ENCODE assay signal across 17 cellular contexts in genomic region chr1:226631229-226632000, GRCh38.
DNase-seq lines count a peak whose midpoint lies in the region; ATAC-seq, FAIRE-seq and TF ChIP-seq lines count a peak whose summit lies in the region.
"Had no signal": no experiment of that assay in that cellular context is flagged by ENCODE, and none has a peak within 500 bp of the region (broad histone marks: within the 10 kb centered on the region; RNA-seq: fewer than 3 reads in every experiment).

No MANE protein-coding gene starts in this region.

- no peaks in the 10 kb centered on the region for H3K9me3 Mint-ChIP-seq in CD8-positive, alpha-beta T cell
- peaks cover 3% of the 10 kb centered on the region for H3K9me3 Mint-ChIP-seq in endodermal cell

- peak overlapping the region; percentile 66 for H3K27ac ChIP-seq in BLaER1
- H3K27ac ChIP-seq in CD8-positive, alpha-beta T cell (ENCODE audit: low read depth, low read length), result no peak overlapping the region
- H3K27ac ChIP-seq in endodermal cell (ENCODE audit: low read depth, low read length), result no peak overlapping the region
- H3K27ac ChIP-seq: GM23248, right lobe of liver, WERI-Rb-1 had no signal

- peaks cover 65% of the 10 kb centered on the region for H3K36me3 Mint-ChIP-seq in CD8-positive, alpha-beta T cell
- peaks cover 17% of the 10 kb centered on the region for H3K36me3 Mint-ChIP-seq in endodermal cell (ENCODE audit: low read depth)

- H3K9me3 ChIP-seq in BLaER1, result no peaks in the 10 kb centered on the region
- no peaks in the 10 kb centered on the region for H3K9me3 ChIP-seq in CD8-positive, alpha-beta T cell (ENCODE audit: low read length)
- H3K9me3 ChIP-seq in endodermal cell (ENCODE audit: control insufficient read depth, low read length), result peaks cover 6% of the 10 kb centered on the region
- H3K9me3 ChIP-seq: right lobe of liver had no signal

- peak overlapping the region; percentile 42 for H3K27ac Mint-ChIP-seq in CD8-positive, alpha-beta T cell
- H3K27ac Mint-ChIP-seq in endodermal cell, result no peak overlapping the region

- no peaks in the 10 kb centered on the region for H3K27me3 ChIP-seq in BLaER1
- H3K27me3 ChIP-seq in CD8-positive, alpha-beta T cell (ENCODE audit: insufficient read depth, low read length), result no peaks in the 10 kb centered on the region
- H3K27me3 ChIP-seq in endodermal cell (ENCODE audit: control insufficient read depth, insufficient read depth, low read length, poor library complexity, severe bottlenecking), result peaks cover 8% of the 10 kb centered on the region
- H3K27me3 ChIP-seq: right lobe of liver had no signal

- intact Hi-C loops in CD8-positive, alpha-beta T cell (cut with DNase I, micrococcal nuclease), result loop anchor here in 1 of 2 experiments (5.0 kb wide), 1 partner anchor 106 kb away; the partner anchor contains the start of gene ITPKB
- intact Hi-C loops in sciatic nerve (cut with DNase I), result loop anchor here (10.0 kb wide), 1 partner anchor 803 kb away; no protein-coding TSS in a partner anchor

- H3K4me1 ChIP-seq in BLaER1 (peaks cover 72% of the 10 kb centered on the region), endodermal cell (ENCODE audit: control insufficient read depth, insufficient read depth, low read length) (no peaks in the 10 kb centered on the region)
- H3K4me1 ChIP-seq in CD8-positive, alpha-beta T cell (ENCODE audit: insufficient read depth, low read length), result peaks cover 47% of the 10 kb centered on the region

- H3K9ac ChIP-seq in BLaER1 (peak overlapping the region; percentile 21), endodermal cell (ENCODE audit: extremely low read depth, low read length, poor library complexity, severe bottlenecking) (no peak overlapping the region)
- H3K9ac ChIP-seq: GM23248 had no signal

- FAIRE-seq in RCC 7860 (lab: Jason Lieb, UNC), result no peak

- peak overlapping the region; percentile 81 for H3K4me2 ChIP-seq in BLaER1

- 80 to 83% methylated on average over 6 to 10 of the region's 10 CpGs for WGBS in endodermal cell (ENCODE audit: insufficient coverage in 1 of 2, insufficient read length in 1 of 2), 2 experiments

- H3K4me3 ChIP-seq in BLaER1, result no peak overlapping the region
- no peak overlapping the region for H3K4me3 ChIP-seq in CD8-positive, alpha-beta T cell (ENCODE audit: low read depth, low read length)
- H3K4me3 ChIP-seq in endodermal cell (ENCODE audit: low read length), result no peak overlapping the region
- H3K4me3 ChIP-seq: GM23248, right lobe of liver had no signal

- peaks cover 17% of the 10 kb centered on the region; the same call in 1 of the 2 replicates for H4K20me1 ChIP-seq in BLaER1

- no peak overlapping the region for H3K4me3 Mint-ChIP-seq in CD8-positive, alpha-beta T cell
- no peak overlapping the region for H3K4me3 Mint-ChIP-seq in endodermal cell

- CTCF ChIA-PET in CD8-positive, alpha-beta T cell (lab: Charles Lee), result interaction anchor here (0.7 to 11.8 kb wide), 8 partner anchors 12 to 207 kb away, joined by 3 to 218 read pairs (median 6); no protein-coding TSS in a partner anchor

- H3K27me3 Mint-ChIP-seq in CD8-positive, alpha-beta T cell (ENCODE audit: low read depth), result no peaks in the 10 kb centered on the region
- peaks cover 19% of the 10 kb centered on the region for H3K27me3 Mint-ChIP-seq in endodermal cell (ENCODE audit: insufficient read depth)

- no peak for TF ChIP-seq CTCF in CD8-positive, alpha-beta T cell (IDR thresholded peaks at IDR 0.05)
- TF ChIP-seq CTCF in endodermal cell (conservative IDR thresholded peaks at IDR 0.05), result no peak

- peaks cover 54% of the 10 kb centered on the region for H3K4me1 Mint-ChIP-seq in CD8-positive, alpha-beta T cell (ENCODE audit: low read depth)
- H3K4me1 Mint-ChIP-seq in endodermal cell, result no peaks in the 10 kb centered on the region

- ATAC-seq in CD8-positive, alpha-beta T cell, result no peak
- ATAC-seq in sciatic nerve, result no peak
- ATAC-seq in HG02870 (IDR thresholded peaks at IDR 0.05; ENCODE audit: unreplicated experiment), result no peak
- ATAC-seq: right lobe of liver had no signal

- POLR2A ChIA-PET in CD8-positive, alpha-beta T cell (lab: Charles Lee), result interaction anchor here (0.9 to 1.1 kb wide), 2 partner anchors 56 to 108 kb away, joined by 4 read pairs; partner anchors contain the start of gene ITPKB

- peak in 1 of 7 experiments; percentile 35 for DNase-seq in CD8-positive, alpha-beta T cell
- DNase-seq in endodermal cell (peak; percentile 36), sciatic nerve (ENCODE audit: low spot score) (peak; percentile 50), RCC 7860 (ENCODE audit: low spot score) (no peak), NCI-H1092 treated with DMSO at 0.1 percent for 48 hours (lab: John Stamatoyannopoulos, UW) (no peak), COR-L47 (lab: John Stamatoyannopoulos, UW) (no peak)
- DNase-seq: cortex of kidney; DND-41; GM23248; hypothalamus; NCI-H2029; OCI-M1; stimulated activated CD4-positive, alpha-beta T cell treated with anti-CD3 and anti-CD28 coated beads, Interleukin-4, amount 100 ng/mL, for 24 hours; WERI-Rb-1 had no signal

- H3K36me3 ChIP-seq in BLaER1 (peaks cover 25% of the 10 kb centered on the region), endodermal cell (ENCODE audit: control insufficient read depth, insufficient read depth, low read length) (peaks cover 13% of the 10 kb centered on the region)
- H3K36me3 ChIP-seq in CD8-positive, alpha-beta T cell (ENCODE audit: insufficient read depth, low read length), result peaks cover 21% of the 10 kb centered on the region
- H3K36me3 ChIP-seq: right lobe of liver, WERI-Rb-1 had no signal

Comparison
In these comparisons a context has a peak if more than half of its experiments do, and no peak if none do; other contexts are left out.
1. DNase-seq: peak in endodermal cell (single experiment) and sciatic nerve (single experiment); none in RCC 7860 (single experiment), NCI-H1092 treated with DMSO at 0.1 percent for 48 hours (single experiment) and COR-L47 (single experiment).